ENCODE assay signal across 8 cellular contexts in the genomic region with DNA sequence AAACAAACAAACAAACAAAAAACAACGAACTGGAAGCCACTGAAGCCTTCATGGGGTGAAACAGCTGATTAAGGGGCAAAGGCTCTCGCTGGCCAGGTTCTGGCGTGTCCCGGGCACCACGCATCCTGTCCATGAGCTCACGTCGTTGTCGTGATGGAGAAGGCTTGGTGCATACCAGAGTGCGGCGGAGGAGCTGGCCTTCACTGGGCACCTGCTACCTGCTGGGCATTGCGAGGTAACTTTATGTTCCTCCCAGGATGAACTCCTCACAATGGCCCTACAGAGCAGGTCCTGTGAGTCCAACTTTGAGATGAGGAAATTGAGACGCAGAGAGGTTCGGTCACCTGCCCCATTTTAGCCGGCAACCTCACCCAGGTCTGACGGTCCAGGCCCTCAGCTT. TPM values are rescaled to one million over a fixed set of nuclear protein-coding genes. Genes with fewer than 3 reads are reported as not detected.
DNase-seq lines count a peak whose midpoint lies in the region; ATAC-seq and TF ChIP-seq lines count a peak whose summit lies in the region.
"Not testable (repeated sequence)": the region's sequence is repeated elsewhere in the genome, so short reads cannot be mapped to it uniquely, and the experiment has no call there.

No MANE protein-coding gene starts in this region.

- H4K20me1 ChIP-seq in KMS-11 (ENCODE audit: insufficient read depth): not testable (repeated sequence)

- H3K4me1 ChIP-seq in Caco-2: not testable (repeated sequence)
- peaks cover 11% of the 10 kb centered on the region for H3K4me1 ChIP-seq in KMS-11 (ENCODE audit: low read depth, poor library complexity, severe bottlenecking)
- H3K4me1 ChIP-seq in lower lobe of right lung: peaks cover 11% of the 10 kb centered on the region
- H3K4me1 ChIP-seq in sigmoid colon: peaks cover 0 to 12% (median 10%) of the 10 kb centered on the region in 4 donors
- H3K4me1 ChIP-seq in stomach: peaks cover 9 to 11% (median 9%) of the 10 kb centered on the region in 4 donors

- H3K36me3 ChIP-seq in Caco-2 (ENCODE audit: control insufficient read depth, insufficient read depth, low read length); KMS-11 (ENCODE audit: insufficient read depth); lower lobe of right lung; sigmoid colon; stomach: not testable (repeated sequence)

- H3K9me3 Mint-ChIP-seq in Caco-2 (ENCODE audit: unreplicated experiment); activated B cell treated with CpG ODN at 0.5 μM for 24 hours; activated naive CD4-positive, alpha-beta T cell treated with anti-CD3 and anti-CD28 coated beads, Interleukin-2, amount 50 U/mL, for 24 hours; chondrocyte (ENCODE audit: low read depth): not testable (repeated sequence)

- peak overlapping the region; percentile 99; the same call in 1 of the 2 replicates for H2AFZ ChIP-seq in KMS-11 (ENCODE audit: low read depth)

- not testable (repeated sequence) for H3K9ac ChIP-seq in KMS-11

- intact Hi-C loops in Caco-2 (cut with micrococcal nuclease; ENCODE audit: unreplicated experiment) (loop anchor here (2.0 kb wide), 1 partner anchor 35 kb away; no protein-coding TSS in a partner anchor), activated B cell treated with CpG ODN at 0.5 μM for 24 hours (cut with micrococcal nuclease) (loop anchor here (2.0 to 5.0 kb wide), 3 partner anchors 15 to 279 kb away; no protein-coding TSS in a partner anchor), sigmoid colon (cut with DNase I) (loop anchor here (5.0 to 10.0 kb wide), 3 partner anchors 33 to 401 kb away; a partner anchor contains a TSS)
- intact Hi-C loops in lower lobe of right lung (cut with DNase I); stomach (cut with DNase I; ENCODE audit: low total_unique reads): not testable (repeated sequence)

- H3K36me3 Mint-ChIP-seq in Caco-2 (ENCODE audit: insufficient read depth, unreplicated experiment); activated B cell treated with CpG ODN at 0.5 μM for 24 hours (ENCODE audit: low read depth); activated naive CD4-positive, alpha-beta T cell treated with anti-CD3 and anti-CD28 coated beads, Interleukin-2, amount 50 U/mL, for 24 hours; chondrocyte (ENCODE audit: low read depth): not testable (repeated sequence)

- H3K27me3 ChIP-seq in Caco-2 (replicated peaks; ENCODE audit: control insufficient read depth, insufficient read depth, low read length); KMS-11 (ENCODE audit: insufficient read depth, low read depth); sigmoid colon: not testable (repeated sequence)
- peaks cover 15% of the 10 kb centered on the region for H3K27me3 ChIP-seq in lower lobe of right lung (ENCODE audit: low read depth)
- H3K27me3 ChIP-seq in stomach: peaks cover 0 to 28% (median 5%) of the 10 kb centered on the region in 3 donors

- H3K4me2 ChIP-seq in KMS-11: not testable (repeated sequence)

- H3K27ac Mint-ChIP-seq in Caco-2 (ENCODE audit: unreplicated experiment) (peak overlapping the region; percentile 6), activated B cell treated with CpG ODN at 0.5 μM for 24 hours (peak overlapping the region; percentile 94)
- H3K27ac Mint-ChIP-seq in activated naive CD4-positive, alpha-beta T cell treated with anti-CD3 and anti-CD28 coated beads, Interleukin-2, amount 50 U/mL, for 24 hours: peak overlapping the region; percentile 23
- H3K27ac Mint-ChIP-seq in chondrocyte (ENCODE audit: unreplicated experiment): not testable (repeated sequence)

- not testable (repeated sequence) for H3K27me3 Mint-ChIP-seq in Caco-2 (ENCODE audit: insufficient read depth, unreplicated experiment); activated B cell treated with CpG ODN at 0.5 μM for 24 hours; activated naive CD4-positive, alpha-beta T cell treated with anti-CD3 and anti-CD28 coated beads, Interleukin-2, amount 50 U/mL, for 24 hours
- H3K27me3 Mint-ChIP-seq in chondrocyte (ENCODE audit: low read depth): peaks cover 22% of the 10 kb centered on the region

- H3K27ac ChIP-seq in KMS-11, lower lobe of right lung, sigmoid colon, stomach: not testable (repeated sequence)

- H3K9me3 ChIP-seq in Caco-2, lower lobe of right lung, sigmoid colon, stomach: not testable (repeated sequence)

- not testable (repeated sequence) for H3K4me1 Mint-ChIP-seq in Caco-2 (ENCODE audit: low read depth, unreplicated experiment); chondrocyte (ENCODE audit: low read depth)
- peaks cover 35% of the 10 kb centered on the region for H3K4me1 Mint-ChIP-seq in activated B cell treated with CpG ODN at 0.5 μM for 24 hours
- peaks cover 12% of the 10 kb centered on the region for H3K4me1 Mint-ChIP-seq in activated naive CD4-positive, alpha-beta T cell treated with anti-CD3 and anti-CD28 coated beads, Interleukin-2, amount 50 U/mL, for 24 hours

- not testable (repeated sequence) for TF ChIP-seq CTCF in Caco-2 (IDR thresholded peaks at IDR 0.05; ENCODE audit: insufficient read depth in 1 of 2, low read depth in 1 of 2, low read length in 1 of 2, severe bottlenecking in 1 of 2, unreplicated experiment in 1 of 2); KMS-11 (conservative IDR thresholded peaks at IDR 0.05; ENCODE audit: low read depth, low read length); activated B cell treated with CpG ODN at 0.5 μM for 24 hours (IDR thresholded peaks at IDR 0.05); chondrocyte (IDR thresholded peaks at IDR 0.05); lower lobe of right lung (IDR thresholded peaks at IDR 0.05); sigmoid colon (IDR thresholded peaks at IDR 0.05); stomach (IDR thresholded peaks at IDR 0.05)

- not testable (repeated sequence) for TF ChIP-seq POLR2A in sigmoid colon (IDR thresholded peaks at IDR 0.05); stomach (IDR thresholded peaks at IDR 0.05)

- POLR2A ChIA-PET in Caco-2 (lab: Charles Lee); activated B cell treated with CpG ODN at 0.5 μM for 24 hours (lab: Charles Lee): not testable (repeated sequence)

- not testable (repeated sequence) for H3K79me2 ChIP-seq in KMS-11 (ENCODE audit: insufficient read depth, low read depth)

- not testable (repeated sequence) for ATAC-seq in activated B cell treated with CpG ODN at 0.5 μM for 24 hours (ENCODE audit: low read depth)
- peak in 1 of 2 donors; percentile 2 for ATAC-seq in lower lobe of right lung

- peak in 1 of 2 experiments; percentile 27 for DNase-seq in Caco-2
- DNase-seq in activated B cell treated with CpG ODN at 0.5 μM for 24 hours: peak; percentile 19
- peak; percentile 92 for DNase-seq in chondrocyte (ENCODE audit: low spot score)
- DNase-seq in lower lobe of right lung: peak; percentile 53
- DNase-seq in sigmoid colon: peak; percentile 69
- DNase-seq in stomach: peak; percentile 23

- not testable (repeated sequence) for TF ChIP-seq EP300 in sigmoid colon (IDR thresholded peaks at IDR 0.05); stomach (IDR thresholded peaks at IDR 0.05)

- not testable (repeated sequence) for H3K4me3 Mint-ChIP-seq in Caco-2 (ENCODE audit: unreplicated experiment); activated B cell treated with CpG ODN at 0.5 μM for 24 hours; activated naive CD4-positive, alpha-beta T cell treated with anti-CD3 and anti-CD28 coated beads, Interleukin-2, amount 50 U/mL, for 24 hours; chondrocyte (ENCODE audit: unreplicated experiment)

- not testable (repeated sequence) for BruUV-seq in Caco-2 (replicated peaks; lab: Mats Ljungman, UMichigan)

- 90 to 93% methylated on average over 15 of the region's 15 CpGs for WGBS in sigmoid colon, 2 donors
- WGBS in stomach, 5 donors: 87 to 91% (median 88%) methylated on average over 15 of the region's 15 CpGs

- CTCF ChIA-PET in Caco-2 (lab: Charles Lee): not testable (repeated sequence)
- CTCF ChIA-PET in activated B cell treated with CpG ODN at 0.5 μM for 24 hours (lab: Charles Lee): interaction anchor here (1.0 to 1.3 kb wide), 3 partner anchors 8 to 367 kb away, joined by 3 to 5 read pairs (median 3); no protein-coding TSS in a partner anchor

- not testable (repeated sequence) for H3K4me3 ChIP-seq in Caco-2 (ENCODE audit: low read depth, low read length); KMS-11 (IDR thresholded peaks at IDR 0.05; ENCODE audit: insufficient read depth, low read depth, low read length); lower lobe of right lung; sigmoid colon; stomach

RNA-seq across cellular contexts. Expression of a gene that starts 43.8 kb away (rescaled TPM):
- total RNA-seq in Caco-2 (2022): 50.7 and 55.3 TPM in 2 replicates
- total RNA-seq in activated B cell treated with CpG ODN at 0.5 μM for 24 hours: 53.3 and 59.2 TPM in 2 replicates
- 77.1 to 88.6 TPM (median 82.8 TPM) in 3 replicates for total RNA-seq in chondrocyte
- 74.1 TPM for total RNA-seq in lower lobe of right lung
- 100 to 1,000 TPM; 108 to 155 (median 122) TPM for total RNA-seq in sigmoid colon
- polyA plus RNA-seq in sigmoid colon: 10 to 100 TPM; 56.0 to 84.7 (median 82.8) TPM
- total RNA-seq in stomach: 100 to 1,000 TPM in 3 of 5 donors, 10 to 100 TPM in 2; 82.1 to 879 (median 188) TPM
- polyA plus RNA-seq in stomach: 10 to 100 TPM; 34.4 to 76.8 (median 63.4) TPM
